In genomic region chr1:202143768-202144509, GRCh38 we compare ENCODE assay signal across 1 cellular context.
TF ChIP-seq lines count a peak whose summit lies in the region.

No MANE protein-coding gene starts in this region.

TF ChIP-seq in GM12878, 131 proteins besides CTCF, POLR2A, EP300 and RAD21:
- 0 out of 2 replicates have a peak, but pooled peaks have one; percentile 29 for TF ChIP-seq ELK1 (IDR thresholded peaks at IDR 0.05; ENCODE audit: low read depth, low read length)
- TF ChIP-seq RAD51 (IDR thresholded peaks at IDR 0.05): peak; percentile 36; the same call in 1 of the 2 replicates
- TF ChIP-seq BHLHE40 (IDR thresholded peaks at IDR 0.05; ENCODE audit: borderline replicate concordance in 1 of 2, low read depth in 2 of 2, low read length in 1 of 2): peak; percentile 60 to 86; a peak in 3 of 4 replicates
- 0 out of 2 replicates have a peak, but pooled peaks have one; percentile 41 for TF ChIP-seq CHD2 (IDR thresholded peaks at IDR 0.05; ENCODE audit: borderline replicate concordance, low read depth, low read length)
- TF ChIP-seq NR2C2 (IDR thresholded peaks at IDR 0.05; ENCODE audit: borderline replicate concordance, control insufficient read depth, insufficient read length, low read depth): no peak
- 0 out of 3 replicates have a peak, but pooled peaks of 1 of the 2 experiments have one; percentile 33 for TF ChIP-seq EGR1 (IDR thresholded peaks at IDR 0.05; ENCODE audit: borderline replicate concordance in 1 of 2, low read depth in 2 of 2, low read length in 2 of 2)
- TF ChIP-seq, protein P1, sequence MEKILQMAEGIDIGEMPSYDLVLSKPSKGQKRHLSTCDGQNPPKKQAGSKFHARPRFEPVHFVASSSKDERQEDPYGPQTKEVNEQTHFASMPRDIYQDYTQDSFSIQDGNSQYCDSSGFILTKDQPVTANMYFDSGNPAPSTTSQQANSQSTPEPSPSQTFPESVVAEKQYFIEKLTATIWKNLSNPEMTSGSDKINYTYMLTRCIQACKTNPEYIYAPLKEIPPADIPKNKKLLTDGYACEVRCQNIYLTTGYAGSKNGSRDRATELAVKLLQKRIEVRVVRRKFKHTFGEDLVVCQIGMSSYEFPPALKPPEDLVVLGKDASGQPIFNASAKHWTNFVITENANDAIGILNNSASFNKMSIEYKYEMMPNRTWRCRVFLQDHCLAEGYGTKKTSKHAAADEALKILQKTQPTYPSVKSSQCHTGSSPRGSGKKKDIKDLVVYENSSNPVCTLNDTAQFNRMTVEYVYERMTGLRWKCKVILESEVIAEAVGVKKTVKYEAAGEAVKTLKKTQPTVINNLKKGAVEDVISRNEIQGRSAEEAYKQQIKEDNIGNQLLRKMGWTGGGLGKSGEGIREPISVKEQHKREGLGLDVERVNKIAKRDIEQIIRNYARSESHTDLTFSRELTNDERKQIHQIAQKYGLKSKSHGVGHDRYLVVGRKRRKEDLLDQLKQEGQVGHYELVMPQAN (conservative IDR thresholded peaks at IDR 0.05): 0 out of 2 replicates have a peak, but pooled peaks have one; percentile 20
- TF ChIP-seq NR2F1 (conservative IDR thresholded peaks at IDR 0.05): 0 out of 2 replicates have a peak, but pooled peaks have one; percentile 33
- peak; percentile 48; the same call in 1 of the 2 replicates for TF ChIP-seq GABPA (IDR thresholded peaks at IDR 0.05; ENCODE audit: low read depth)
- TF ChIP-seq, protein P2, sequence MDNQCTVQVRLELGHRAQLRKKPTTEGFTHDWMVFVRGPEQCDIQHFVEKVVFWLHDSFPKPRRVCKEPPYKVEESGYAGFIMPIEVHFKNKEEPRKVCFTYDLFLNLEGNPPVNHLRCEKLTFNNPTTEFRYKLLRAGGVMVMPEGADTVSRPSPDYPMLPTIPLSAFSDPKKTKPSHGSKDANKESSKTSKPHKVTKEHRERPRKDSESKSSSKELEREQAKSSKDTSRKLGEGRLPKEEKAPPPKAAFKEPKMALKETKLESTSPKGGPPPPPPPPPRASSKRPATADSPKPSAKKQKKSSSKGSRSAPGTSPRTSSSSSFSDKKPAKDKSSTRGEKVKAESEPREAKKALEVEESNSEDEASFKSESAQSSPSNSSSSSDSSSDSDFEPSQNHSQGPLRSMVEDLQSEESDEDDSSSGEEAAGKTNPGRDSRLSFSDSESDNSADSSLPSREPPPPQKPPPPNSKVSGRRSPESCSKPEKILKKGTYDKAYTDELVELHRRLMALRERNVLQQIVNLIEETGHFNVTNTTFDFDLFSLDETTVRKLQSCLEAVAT (IDR thresholded peaks at IDR 0.05): 0 out of 2 replicates have a peak, but pooled peaks have one; percentile 4
- TF ChIP-seq MEF2B (IDR thresholded peaks at IDR 0.05; ENCODE audit: partially characterized antibody, poor library complexity, severe bottlenecking): peak; percentile 44
- TF ChIP-seq MAX (IDR thresholded peaks at IDR 0.05; ENCODE audit: low read depth, low read length): no peak
- TF ChIP-seq HDAC2 (IDR thresholded peaks at IDR 0.05): no peak
- 0 out of 2 replicates have a peak, but pooled peaks have one; percentile 14 for TF ChIP-seq YY1 (IDR thresholded peaks at IDR 0.05; ENCODE audit: low read depth, low read length)
- no peak for TF ChIP-seq ATF3 (IDR thresholded peaks at IDR 0.05; ENCODE audit: borderline replicate concordance, extremely low read depth, low read depth, low read length)
